7 cellular contexts compared by ENCODE assay signal in genomic region chr1:179883040-179883501, GRCh38. TPM values are rescaled to one million over a fixed set of nuclear protein-coding genes. Genes with fewer than 3 reads are reported as not detected.
DNase-seq lines count a peak whose midpoint lies in the region; TF ChIP-seq lines count a peak whose summit lies in the region.

No MANE protein-coding gene starts in this region.

- no peaks in the 10 kb centered on the region for H3K9me3 Mint-ChIP-seq in neural progenitor cell

- POLR2A ChIA-PET in HEK293 (lab: Yijun Ruan, JAX), result interaction anchor here (0.6 to 3.5 kb wide), 16 partner anchors 10 to 410 kb away, joined by 3 to 29 read pairs (median 4); partner anchors contain the start of genes CEP350 and QSOX1

- H3K4me2 ChIP-seq in neural progenitor cell, result peak overlapping the region; percentile 88

- CTCF ChIA-PET in HEK293 (lab: Yijun Ruan, JAX), result interaction anchor here (0.6 to 1.6 kb wide), 5 partner anchors 15 to 71 kb away, joined by 3 to 6 read pairs (median 4); partner anchors contain the start of gene CEP350

- H3K9me3 ChIP-seq in HEK293 (ENCODE audit: control insufficient read depth, insufficient read depth, low read depth, low read length), result no peaks in the 10 kb centered on the region
- H3K9me3 ChIP-seq in neural progenitor cell (ENCODE audit: low read depth), result no peaks in the 10 kb centered on the region

- H3K4me1 ChIP-seq in HEK293 (ENCODE audit: control insufficient read depth, insufficient read depth, low read length) (no peaks in the 10 kb centered on the region), neural progenitor cell (peaks cover 15% of the 10 kb centered on the region)

- H3K4me1 Mint-ChIP-seq in neural progenitor cell, result peaks cover 28% of the 10 kb centered on the region

- H3K4me3 ChIP-seq in HEK293 (ENCODE audit: low read depth, low read length), result peak overlapping the region; percentile 83
- peak overlapping the region; percentile 81 for H3K4me3 ChIP-seq in epithelial cell of esophagus (ENCODE audit: low read length)
- H3K4me3 ChIP-seq in neural progenitor cell, result peak overlapping the region; percentile 90

- peak overlapping the region; percentile 90 for H3K27ac ChIP-seq in HEK293 (ENCODE audit: extremely low read depth, low read depth, low read length)
- peak overlapping the region; percentile 99 for H3K27ac ChIP-seq in neural progenitor cell

- TF ChIP-seq CTCF in HEK293 (tag by site-specific recombination; IDR thresholded peaks at IDR 0.05), result no peak
- no peak for TF ChIP-seq CTCF in epithelial cell of esophagus (IDR thresholded peaks at IDR 0.05; ENCODE audit: insufficient read depth, low read depth, low read length, missing control alignments)
- no peak for TF ChIP-seq CTCF in neural progenitor cell (IDR thresholded peaks at IDR 0.05)

- H4K20me1 ChIP-seq in neural progenitor cell (ENCODE audit: low read depth), result no peaks in the 10 kb centered on the region

- H3K27ac Mint-ChIP-seq in neural progenitor cell, result peak overlapping the region; percentile 100

- H2AFZ ChIP-seq in neural progenitor cell (replicated peaks), result peak overlapping the region; percentile 93

- peak overlapping the region; percentile 99 for H3K4me3 Mint-ChIP-seq in neural progenitor cell

- H3K9ac ChIP-seq in neural progenitor cell, result peak overlapping the region; percentile 91

- TF ChIP-seq POLR2A in GM15510 (IDR thresholded peaks at IDR 0.05; ENCODE audit: borderline replicate concordance, extremely low read depth, insufficient read length), result peak; percentile 22

- peaks cover 28% of the 10 kb centered on the region for H3F3A ChIP-seq in neural progenitor cell (ENCODE audit: low read depth)

- no peaks in the 10 kb centered on the region for H3K27me3 ChIP-seq in neural progenitor cell

- H3K36me3 ChIP-seq in HEK293 (ENCODE audit: control insufficient read depth in 2 of 2, insufficient read depth in 1 of 2, low read length in 2 of 2) (peaks cover 7 to 28% of the 10 kb centered on the region in 2 experiments), neural progenitor cell (peaks cover 11% of the 10 kb centered on the region)

- no peaks in the 10 kb centered on the region for H3K27me3 Mint-ChIP-seq in neural progenitor cell (ENCODE audit: insufficient read depth, low read depth)

- no peaks in the 10 kb centered on the region for H3K36me3 Mint-ChIP-seq in neural progenitor cell

- H3K79me2 ChIP-seq in neural progenitor cell (ENCODE audit: low read depth), result peaks cover 22% of the 10 kb centered on the region

- peak; percentile 63 for DNase-seq in RPMI8226
- DNase-seq in epithelial cell of esophagus (ENCODE audit: low read depth), result no peak
- no peak for DNase-seq in neural progenitor cell (ENCODE audit: low spot score)
- no peak for DNase-seq in NCI-H2227 treated with DMSO at 0.1 percent for 48 hours (lab: John Stamatoyannopoulos, UW)
- no peak for DNase-seq in HPDE6-E6E7 (ENCODE audit: extremely low spot score)

TF ChIP-seq in HEK293, 187 proteins besides CTCF, POLR2A, EP300 and RAD21:
- TF ChIP-seq PRDM4 (tag by site-specific recombination; IDR thresholded peaks at IDR 0.05) (0 out of 2 replicates have a peak, but pooled peaks have one; percentile 45), REPIN1 (tag by site-specific recombination; IDR thresholded peaks at IDR 0.05; ENCODE audit: low read depth) (no peak), GLIS2 (tag by site-specific recombination; IDR thresholded peaks at IDR 0.05) (peak; percentile 44), ZBTB8A (tag by site-specific recombination; IDR thresholded peaks at IDR 0.05) (peak; percentile 66), TSHZ1 (tag by site-specific recombination; IDR thresholded peaks at IDR 0.05; ENCODE audit: borderline replicate concordance) (no peak), HIC1 (tag by site-specific recombination; IDR thresholded peaks at IDR 0.05) (peak; percentile 73), ZBTB21 (tag by site-specific recombination; IDR thresholded peaks at IDR 0.05) (no peak), EGR2 (tag by site-specific recombination; IDR thresholded peaks at IDR 0.05; ENCODE audit: low read depth) (0 out of 2 replicates have a peak, but pooled peaks have one; percentile 35)

RNA-seq across cellular contexts. Expression of gene TOR1AIP1, which starts 1.0 kb away (rescaled TPM):
- 17.8 and 21.6 TPM in 2 replicates for total RNA-seq in neural progenitor cell (ENCODE audit: low replicate concordance)

RNA-seq across cellular contexts. Expression of gene TOR1AIP2, which starts 5.5 kb away (rescaled TPM):
- 53.0 and 89.5 TPM in 2 replicates for total RNA-seq in neural progenitor cell (ENCODE audit: low replicate concordance)
